Comparison of ENCODE assay signal across 11 cellular contexts in the genomic region with DNA sequence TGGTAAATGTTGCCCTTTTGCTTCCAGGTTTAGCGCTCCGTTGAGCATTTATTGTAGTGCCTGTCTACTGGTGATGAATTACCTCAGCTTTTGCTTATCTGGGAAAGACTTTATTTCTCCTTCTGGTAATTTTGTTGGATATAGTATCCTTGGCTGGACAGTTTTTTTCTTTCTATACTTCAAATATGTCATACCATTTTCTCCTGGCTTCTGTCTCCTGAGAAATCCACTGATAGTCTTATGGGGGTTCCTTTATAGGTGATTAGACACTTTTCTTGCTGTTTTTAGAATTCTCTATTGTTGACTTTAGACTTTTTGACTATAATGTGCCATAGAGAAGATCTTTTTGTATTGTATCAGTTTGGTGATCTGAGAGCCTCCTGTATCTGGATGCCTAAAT.
"Had no signal": no experiment of that assay in that cellular context is flagged by ENCODE, and none has a peak within 500 bp of the region (broad histone marks: within the 10 kb centered on the region; RNA-seq: fewer than 3 reads in every experiment).

No MANE protein-coding gene starts in this region.

- H2AFZ ChIP-seq: GM23338 had no signal

- DNase-seq: H9, HCEC 1CT, HFFc6, IMR-90, Karpas-422, KBM-7 had no signal

- H3K27ac Mint-ChIP-seq: GM23338, H9, HFFc6 had no signal

- H3K4me3 ChIP-seq: GM23338 had no signal

- H3K9ac ChIP-seq: KMS-11 had no signal

- H3K27ac ChIP-seq: KMS-11 had no signal

- H3K4me2 ChIP-seq: GM23338, KMS-11 had no signal

- H3K4me3 Mint-ChIP-seq: GM23338, H9, HFFc6 had no signal

- FAIRE-seq: H1, H54, HTR-8/SVneo had no signal

- ATAC-seq: GM23338 had no signal
